18 cellular contexts compared by ENCODE assay signal in the genomic region with DNA sequence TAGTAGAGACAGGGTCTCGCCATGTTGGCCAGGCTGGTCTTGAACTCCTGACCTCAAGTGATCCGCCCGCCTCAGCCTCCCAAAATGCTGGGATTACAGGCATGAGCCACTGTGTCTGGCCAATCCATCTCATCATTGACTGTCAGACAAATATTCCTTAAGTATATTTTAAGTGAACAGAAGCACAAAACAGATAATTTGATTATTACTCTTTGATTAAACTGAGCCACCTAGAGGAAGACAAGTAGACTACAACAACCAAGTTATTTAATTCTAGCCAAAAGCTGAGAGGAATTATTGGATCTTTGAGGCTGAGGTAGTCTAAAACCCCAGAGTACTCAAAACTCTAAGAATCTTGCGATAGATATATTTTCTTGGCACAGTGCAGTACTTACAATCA. TPM values are rescaled to one million over a fixed set of nuclear protein-coding genes. Genes with fewer than 3 reads are reported as not detected.
DNase-seq lines count a peak whose midpoint lies in the region; ATAC-seq and TF ChIP-seq lines count a peak whose summit lies in the region.
"Had no signal": no experiment of that assay in that cellular context is flagged by ENCODE, and none has a peak within 500 bp of the region (broad histone marks: within the 10 kb centered on the region; RNA-seq: fewer than 3 reads in every experiment).

No MANE protein-coding gene starts in this region.

- H3K36me3 Mint-ChIP-seq in neural crest cell (ENCODE audit: low read depth): peaks cover 44% of the 10 kb centered on the region
- H3K36me3 Mint-ChIP-seq: naive thymus-derived CD8-positive, alpha-beta T cell had no signal

- no peak for ATAC-seq in GM21825 (IDR thresholded peaks at IDR 0.05; ENCODE audit: unreplicated experiment)
- ATAC-seq: naive thymus-derived CD8-positive, alpha-beta T cell had no signal

- no peak overlapping the region for H3K27ac Mint-ChIP-seq in neural crest cell (ENCODE audit: unreplicated experiment)
- H3K27ac Mint-ChIP-seq: naive thymus-derived CD8-positive, alpha-beta T cell had no signal

- H3K4me1 Mint-ChIP-seq in neural crest cell: no peaks in the 10 kb centered on the region
- H3K4me1 Mint-ChIP-seq: naive thymus-derived CD8-positive, alpha-beta T cell had no signal

- H3K36me3 ChIP-seq in Peyer's patch: no peaks in the 10 kb centered on the region
- H3K36me3 ChIP-seq: tibial nerve had no signal

- H3K4me1 ChIP-seq in Peyer's patch: no peaks in the 10 kb centered on the region
- H3K4me1 ChIP-seq: tibial nerve had no signal

- no peaks in the 10 kb centered on the region for H3K9me3 ChIP-seq in Peyer's patch
- H3K9me3 ChIP-seq: tibial nerve had no signal

- in situ Hi-C loops in astrocyte of the cerebellum (cut with HindIII; ENCODE audit: low sequenced_read_pairs): no loop called here

- no peak overlapping the region for H3K4me3 ChIP-seq in astrocyte of the cerebellum (ENCODE audit: low read depth, low read length)
- H3K4me3 ChIP-seq in Peyer's patch: no peak overlapping the region
- H3K4me3 ChIP-seq: skin epidermis, tibial nerve had no signal

- DNase-seq in NCI-H526 treated with DMSO at 0.1 percent for 48 hours (lab: John Stamatoyannopoulos, UW): peak; percentile 34
- DNase-seq in NCI-H526 (lab: John Stamatoyannopoulos, UW): no peak
- DNase-seq in Kasumi-1 (lab: John Stamatoyannopoulos, UW): peak; percentile 27 to 47
- no peak for DNase-seq in astrocyte of the cerebellum (ENCODE audit: low read depth)
- DNase-seq in neural crest cell (ENCODE audit: low read depth, low spot score): no peak
- no peak for DNase-seq in Peyer's patch
- DNase-seq in NCI-H2029 (lab: John Stamatoyannopoulos, UW): no peak
- DNase-seq: activated CD4-positive, alpha-beta T cell treated with anti-CD3 and anti-CD28 coated beads, Interleukin-2, amount 50 U/mL, for 48 hours; activated naive CD4-positive, alpha-beta T cell; central memory CD4-positive, alpha-beta T cell; kidney; naive thymus-derived CD8-positive, alpha-beta T cell; NCI-H1105 treated with DMSO at 0.1 percent for 48 hours; NCI-H774; T-helper 1 cell had no signal

- H3K27me3 ChIP-seq in Peyer's patch: no peaks in the 10 kb centered on the region
- H3K27me3 ChIP-seq: tibial nerve had no signal

- no peak overlapping the region for H3K27ac ChIP-seq in Peyer's patch
- H3K27ac ChIP-seq: skin epidermis, tibial nerve had no signal

- H3K27me3 Mint-ChIP-seq in neural crest cell (ENCODE audit: low read depth): no peaks in the 10 kb centered on the region

- H3K4me3 Mint-ChIP-seq in neural crest cell: no peak overlapping the region
- H3K4me3 Mint-ChIP-seq: naive thymus-derived CD8-positive, alpha-beta T cell had no signal

- no peaks in the 10 kb centered on the region for H3K9me3 Mint-ChIP-seq in neural crest cell
- H3K9me3 Mint-ChIP-seq: naive thymus-derived CD8-positive, alpha-beta T cell had no signal

- TF ChIP-seq POLR2A in Peyer's patch (IDR thresholded peaks at IDR 0.05): no peak

- TF ChIP-seq CTCF in astrocyte of the cerebellum (IDR thresholded peaks at IDR 0.05; ENCODE audit: low read depth, low read length, missing control alignments) (peak; percentile 10), neural crest cell (conservative IDR thresholded peaks at IDR 0.05) (peak; percentile 48), Peyer's patch (IDR thresholded peaks at IDR 0.05) (peak in 3 of 6 experiments; percentile 30 to 49 (median 41))

RNA-seq across cellular contexts. Expression of gene ACRV1, which starts 1.2 kb away (rescaled TPM):
- total RNA-seq in neural crest cell: 0.73 and 1.2 TPM in 2 replicates
- not detected for total RNA-seq in Peyer's patch
- total RNA-seq: kidney; naive thymus-derived CD8-positive, alpha-beta T cell; tibial nerve had no signal

RNA-seq across cellular contexts. Expression of gene CHEK1, which starts 54.4 kb away (rescaled TPM):
- 105 and 106 TPM in 2 replicates for total RNA-seq in neural crest cell
- 10 to 100 TPM in 1 of 4 donors, 1 to 10 TPM in 3; 4.2 to 13.2 (median 6.3) TPM for total RNA-seq in Peyer's patch

Comparison
In these comparisons a context has a peak if more than half of its experiments do, and no peak if none do; other contexts are left out.
1. DNase-seq: peak in NCI-H526 treated with DMSO at 0.1 percent for 48 hours (single experiment) and Kasumi-1 (2 of 2); none in NCI-H526 (0 of 2), astrocyte of the cerebellum (single experiment), neural crest cell (single experiment), Peyer's patch (0 of 3) and NCI-H2029 (single experiment).